16 cellular contexts compared by ENCODE assay signal in genomic region chr7:50309736-50310135, GRCh38. TPM values are rescaled to one million over a fixed set of nuclear protein-coding genes. Genes with fewer than 3 reads are reported as not detected.
DNase-seq lines count a peak whose midpoint lies in the region; ATAC-seq and TF ChIP-seq lines count a peak whose summit lies in the region.
"Had no signal": no experiment of that assay in that cellular context is flagged by ENCODE, and none has a peak within 500 bp of the region (broad histone marks: within the 10 kb centered on the region; RNA-seq: fewer than 3 reads in every experiment).

No MANE protein-coding gene starts in this region.

- H4K8ac ChIP-seq in mesendoderm (ENCODE audit: low read depth, low read length) = no peak overlapping the region

- TF ChIP-seq POLR2A in body of pancreas (IDR thresholded peaks at IDR 0.05) = no peak

- no peak overlapping the region for H3K4ac ChIP-seq in mesendoderm (ENCODE audit: low read depth, low read length)

- peaks cover 80% of the 10 kb centered on the region for H3K4me1 Mint-ChIP-seq in CD14-positive monocyte
- H3K4me1 Mint-ChIP-seq in activated CD4-positive, alpha-beta memory T cell treated with anti-CD3 and anti-CD28 coated beads for 36 hours (ENCODE audit: low read depth) = peaks cover 42% of the 10 kb centered on the region

- H3K23ac ChIP-seq in mesendoderm (ENCODE audit: low read length) = no peak overlapping the region

- H3K4me2 ChIP-seq in mesendoderm (ENCODE audit: low read length) = no peak overlapping the region

- H3K79me2 ChIP-seq in mesendoderm (ENCODE audit: control insufficient read depth, insufficient read depth, low read length) = no peaks in the 10 kb centered on the region

- H3K36me3 Mint-ChIP-seq in CD14-positive monocyte = peaks cover 19 to 29% of the 10 kb centered on the region in 2 donors
- H3K36me3 Mint-ChIP-seq in activated CD4-positive, alpha-beta memory T cell treated with anti-CD3 and anti-CD28 coated beads for 36 hours = peaks cover 93% of the 10 kb centered on the region

- CTCF ChIA-PET in activated CD4-positive, alpha-beta memory T cell treated with anti-CD3 and anti-CD28 coated beads for 36 hours (lab: Charles Lee) = interaction anchor here (0.9 to 14.8 kb wide), 17 partner anchors 8 to 106 kb away, joined by 3 to 159 read pairs (median 6); no protein-coding TSS in a partner anchor

- no peak overlapping the region for H3K27ac ChIP-seq in mesendoderm (ENCODE audit: low read depth, low read length)
- no peak overlapping the region for H3K27ac ChIP-seq in body of pancreas
- H3K27ac ChIP-seq: right lobe of liver had no signal

- POLR2A ChIA-PET in activated CD4-positive, alpha-beta memory T cell treated with anti-CD3 and anti-CD28 coated beads for 36 hours (lab: Charles Lee) = interaction anchor here (1.0 to 19.6 kb wide), 16 partner anchors 8 to 140 kb away, joined by 3 to 217 read pairs (median 21); partner anchors contain the start of gene FIGNL1

- H3K9ac ChIP-seq in mesendoderm (ENCODE audit: low read length) = no peak overlapping the region

- H4K5ac ChIP-seq in mesendoderm (ENCODE audit: low read length) = no peak overlapping the region

- no peak overlapping the region for H2BK5ac ChIP-seq in mesendoderm (ENCODE audit: low read length)

- no peaks in the 10 kb centered on the region for H3K9me3 ChIP-seq in body of pancreas
- H3K9me3 ChIP-seq: right lobe of liver had no signal

- no peaks in the 10 kb centered on the region for H3K9me3 Mint-ChIP-seq in CD14-positive monocyte
- H3K9me3 Mint-ChIP-seq in activated CD4-positive, alpha-beta memory T cell treated with anti-CD3 and anti-CD28 coated beads for 36 hours = no peaks in the 10 kb centered on the region

- no peak overlapping the region for H3K18ac ChIP-seq in mesendoderm (ENCODE audit: low read length)

- no CpG with 5 or more reads among the region's 3 CpGs for WGBS in mesendoderm (ENCODE audit: extremely low coverage, insufficient coverage, low lambda C conversion rate)
- WGBS in body of pancreas, 2 donors = 59 to 65% methylated on average over 3 of the region's 3 CpGs

- H3K4me3 Mint-ChIP-seq in CD14-positive monocyte = peak overlapping the region; percentile 31 to 61
- H3K4me3 Mint-ChIP-seq in activated CD4-positive, alpha-beta memory T cell treated with anti-CD3 and anti-CD28 coated beads for 36 hours = peak overlapping the region; percentile 86

- H3K4me3 ChIP-seq in GM12865 (ENCODE audit: low read depth, low read length) (peak overlapping the region; percentile 81), mesendoderm (ENCODE audit: low read length) (no peak overlapping the region), body of pancreas (no peak overlapping the region)
- H3K4me3 ChIP-seq: right lobe of liver had no signal

- no peak overlapping the region for H2AK5ac ChIP-seq in mesendoderm (ENCODE audit: low read length)

- H3K79me1 ChIP-seq in mesendoderm (ENCODE audit: low read length) = no peaks in the 10 kb centered on the region

- no peak overlapping the region for H3K56ac ChIP-seq in mesendoderm (ENCODE audit: low read length)

- H2BK15ac ChIP-seq in mesendoderm (replicated peaks; ENCODE audit: low read depth) = peak overlapping the region; percentile 64

- TF ChIP-seq CTCF in CD14-positive monocyte (IDR thresholded peaks at IDR 0.05) (no peak), GM12865 (IDR thresholded peaks at IDR 0.05; ENCODE audit: insufficient read depth, low read depth, low read length, missing control alignments) (no peak), body of pancreas (IDR thresholded peaks at IDR 0.05) (no peak)

- ATAC-seq in HG03520 (IDR thresholded peaks at IDR 0.05; ENCODE audit: unreplicated experiment) = no peak
- ATAC-seq in GM18868 (IDR thresholded peaks at IDR 0.05; ENCODE audit: unreplicated experiment) = no peak
- no peak for ATAC-seq in body of pancreas
- ATAC-seq: HCT116, right lobe of liver had no signal

- peaks cover 4% of the 10 kb centered on the region for H3K4me1 ChIP-seq in mesendoderm (ENCODE audit: control insufficient read depth, low read depth, low read length)
- peaks cover 5% of the 10 kb centered on the region for H3K4me1 ChIP-seq in body of pancreas
- H3K4me1 ChIP-seq: right lobe of liver had no signal

- peak overlapping the region in 4 of 7 donors; percentile 11 to 92 (median 72) for H3K27ac Mint-ChIP-seq in CD14-positive monocyte
- peak overlapping the region; percentile 94 for H3K27ac Mint-ChIP-seq in activated CD4-positive, alpha-beta memory T cell treated with anti-CD3 and anti-CD28 coated beads for 36 hours

- H2BK120ac ChIP-seq in mesendoderm (ENCODE audit: low read depth, low read length) = no peak overlapping the region

- H3K36me3 ChIP-seq in mesendoderm (ENCODE audit: control insufficient read depth, insufficient read depth, low read length) (no peaks in the 10 kb centered on the region), body of pancreas (replicated peaks in 1 of 2; ENCODE audit: insufficient read depth in 1 of 2, low read depth in 2 of 2) (no peaks in the 10 kb centered on the region)
- H3K36me3 ChIP-seq: right lobe of liver had no signal

- H3K27me3 ChIP-seq in mesendoderm (ENCODE audit: insufficient read depth, low read length, poor library complexity) = peaks cover 8% of the 10 kb centered on the region
- H3K27me3 ChIP-seq in body of pancreas = peaks cover 0 to 10% of the 10 kb centered on the region in 2 donors
- H3K27me3 ChIP-seq: right lobe of liver had no signal

- intact Hi-C loops in CD14-positive monocyte (cut with micrococcal nuclease) = loop anchor here (5.0 to 10.0 kb wide), 4 partner anchors 37 to 105 kb away; no protein-coding TSS in a partner anchor
- intact Hi-C loops in activated CD4-positive, alpha-beta memory T cell treated with anti-CD3 and anti-CD28 coated beads for 36 hours (cut with micrococcal nuclease) = loop anchor here (1.0 to 2.0 kb wide), 3 partner anchors 8 to 161 kb away; no protein-coding TSS in a partner anchor
- intact Hi-C loops in body of pancreas (cut with DNase I) = no loop called here

- H3K27me3 Mint-ChIP-seq in CD14-positive monocyte (ENCODE audit: low read depth in 3 of 3) = no peaks in the 10 kb centered on the region
- H3K27me3 Mint-ChIP-seq in activated CD4-positive, alpha-beta memory T cell treated with anti-CD3 and anti-CD28 coated beads for 36 hours = no peaks in the 10 kb centered on the region

- no peak for DNase-seq in CD14-positive monocyte (ENCODE audit: low spot score)
- no peak for DNase-seq in GM12865 (ENCODE audit: low read depth)
- no peak for DNase-seq in activated CD4-positive, alpha-beta memory T cell treated with anti-CD3 and anti-CD28 coated beads for 36 hours
- no peak for DNase-seq in mesendoderm
- no peak for DNase-seq in inferior parietal cortex (ENCODE audit: extremely low spot score)
- no peak for DNase-seq in body of pancreas
- DNase-seq: effector CD8-positive, alpha-beta T cell; foreskin melanocyte; NCI-H1105 treated with DMSO at 0.1 percent for 48 hours; NCI-H446; right lobe of liver had no signal

RNA-seq across cellular contexts. Expression of gene IKZF1, which starts 5.2 kb away (rescaled TPM):
- polyA plus RNA-seq in CD14-positive monocyte = 10 to 100 TPM; 38.4 to 80.2 TPM
- 100 to 1,000 TPM; 207 to 216 TPM for total RNA-seq in activated CD4-positive, alpha-beta memory T cell treated with anti-CD3 and anti-CD28 coated beads for 36 hours
- 0.29 TPM for polyA plus RNA-seq in mesendoderm (2013, experiment 1 of 2)
- polyA plus RNA-seq in mesendoderm (2013, experiment 2 of 2) = 0.31 TPM
- 10 to 100 TPM in 1 of 2 donors, 1 to 10 TPM in 1; 3.9 to 16.5 TPM for total RNA-seq in body of pancreas
- total RNA-seq: HT1080 had no signal
- polyA plus RNA-seq: BJ had no signal

Comparison
In these comparisons a context has a peak if more than half of its experiments do, and no peak if none do; other contexts are left out.
1. RNA of gene IKZF1, which starts 5.2 kb away (total RNA-seq): 207 to 216 TPM in activated CD4-positive, alpha-beta memory T cell treated with anti-CD3 and anti-CD28 coated beads for 36 hours; 3.9 to 16.5 TPM in body of pancreas; every median in the first group is over 10 times any median in the second.